22 cellular contexts compared by ENCODE assay signal in genomic region chr7:97846945-97847344, GRCh38. TPM values are rescaled to one million over a fixed set of nuclear protein-coding genes. Genes with fewer than 3 reads are reported as not detected.
DNase-seq lines count a peak whose midpoint lies in the region; ATAC-seq, FAIRE-seq and TF ChIP-seq lines count a peak whose summit lies in the region.
"Had no signal": no experiment of that assay in that cellular context is flagged by ENCODE, and none has a peak within 500 bp of the region (broad histone marks: within the 10 kb centered on the region; RNA-seq: fewer than 3 reads in every experiment).

No MANE protein-coding gene starts in this region.

- H3F3A ChIP-seq in SK-N-SH (replicated peaks; ENCODE audit: insufficient read depth) (no peaks in the 10 kb centered on the region), GM23248 (ENCODE audit: insufficient read depth) (peaks cover 1% of the 10 kb centered on the region)

- H2BK15ac ChIP-seq in IMR-90 (ENCODE audit: low read depth, low read length) = no peak overlapping the region

- BruUV-seq in IMR-90 (replicated peaks; lab: Mats Ljungman, UMichigan) = no TSS peak
- BruUV-seq in K562 (replicated peaks; lab: Mats Ljungman, UMichigan) = no TSS peak
- BruUV-seq in Calu3 (replicated peaks; lab: Mats Ljungman, UMichigan) = no TSS peak

- DNase-seq in SK-N-SH (no peak), GM23248 (peak; percentile 8), IMR-90 (no peak), K562 (ENCODE audit: extremely low read depth in 1 of 4, low spot score in 3 of 4) (no peak), Calu3 (no peak), D721Med (ENCODE audit: insufficient read length, low spot score) (no peak)
- DNase-seq in activated naive CD8-positive, alpha-beta T cell treated with anti-CD3 and anti-CD28 coated beads, Interleukin-2, amount 50 U/mL, for 24 hours = no peak
- DNase-seq: AML-193; Caco-2; CD4-positive, alpha-beta T cell; CD8-positive, alpha-beta T cell; DMS79 treated with DMSO at 0.1 percent for 48 hours; GF-D8 had no signal

- no peak overlapping the region for H2AK9ac ChIP-seq in IMR-90 (replicated peaks; ENCODE audit: low read depth, low read length, poor library complexity)

- H3K14ac ChIP-seq in IMR-90 (replicated peaks; ENCODE audit: low read depth, low read length) = no peak overlapping the region

- no peak overlapping the region for H3K18ac ChIP-seq in IMR-90 (ENCODE audit: low read depth, low read length)

- in situ Hi-C loops in GM23248 (cut with MboI) (loop anchor here (25.0 kb wide), 2 partner anchors 710 to 1935 kb away; no protein-coding TSS in a partner anchor), IMR-90 (cut with MboI; ENCODE audit: low sequenced_read_pairs) (loop anchor here (25.0 kb wide), 1 partner anchor 1935 kb away; no protein-coding TSS in a partner anchor), K562 (cut with MboI) (loop anchor here (10.0 kb wide), 1 partner anchor 1932 kb away; no protein-coding TSS in a partner anchor)

- H2AK5ac ChIP-seq in IMR-90 (ENCODE audit: low read depth, low read length) = no peak overlapping the region

- H3K4me1 ChIP-seq in SK-N-SH (ENCODE audit: control insufficient read depth in 1 of 2, insufficient read depth in 2 of 2, low read depth in 1 of 2, low read length in 1 of 2) (no peaks in the 10 kb centered on the region), GM23248 (ENCODE audit: insufficient read depth) (peaks cover 3% of the 10 kb centered on the region), IMR-90 (ENCODE audit: control insufficient read depth, insufficient read depth, low read length) (no peaks in the 10 kb centered on the region), K562 (replicated peaks in 1 of 2; ENCODE audit: control insufficient read depth in 2 of 2, insufficient read depth in 2 of 2, low read length in 2 of 2) (no peaks in the 10 kb centered on the region; a peak in 1 of 5 replicates)
- H3K4me1 ChIP-seq: A549, Caco-2 had no signal

- H3K4me2 ChIP-seq in SK-N-SH = no peak overlapping the region
- H3K4me2 ChIP-seq in GM23248 (ENCODE audit: unreplicated experiment) = no peak overlapping the region
- H3K4me2 ChIP-seq in IMR-90 (ENCODE audit: low read depth, low read length) = no peak overlapping the region
- no peak overlapping the region for H3K4me2 ChIP-seq in K562 (ENCODE audit: insufficient read depth, low read length)
- H3K4me2 ChIP-seq: A549 had no signal

- no peaks in the 10 kb centered on the region for H3K9me3 ChIP-seq in SK-N-SH
- no peaks in the 10 kb centered on the region for H3K9me3 ChIP-seq in GM23248 (ENCODE audit: low read depth)
- H3K9me3 ChIP-seq in IMR-90 (ENCODE audit: control insufficient read depth, insufficient read depth, low read length) = no peaks in the 10 kb centered on the region
- no peaks in the 10 kb centered on the region; the same call in 1 of the 2 replicates for H3K9me3 ChIP-seq in K562 (replicated peaks; ENCODE audit: control insufficient read depth, insufficient read depth, low read depth, low read length)
- H3K9me3 ChIP-seq: Caco-2 had no signal

- no peak for TF ChIP-seq POLR2A in IMR-90 (IDR thresholded peaks at IDR 0.05; ENCODE audit: low read depth, low read length)
- TF ChIP-seq POLR2A in K562 (conservative IDR thresholded peaks at IDR 0.05) = no peak

- H3K4me1 Mint-ChIP-seq in Calu3 (ENCODE audit: low read depth, unreplicated experiment) = no peaks in the 10 kb centered on the region
- no peaks in the 10 kb centered on the region for H3K4me1 Mint-ChIP-seq in activated naive CD8-positive, alpha-beta T cell treated with anti-CD3 and anti-CD28 coated beads, Interleukin-2, amount 50 U/mL, for 24 hours
- H3K4me1 Mint-ChIP-seq: B cell had no signal

- TF ChIP-seq CTCF in SK-N-SH (IDR thresholded peaks at IDR 0.05) = no peak
- TF ChIP-seq CTCF in IMR-90 (conservative IDR thresholded peaks at IDR 0.05; ENCODE audit: low read depth, low read length) = no peak
- no peak for TF ChIP-seq CTCF in K562 (IDR thresholded peaks at IDR 0.05 in 2 of 3, conservative IDR thresholded peaks at IDR 0.05 in 1 of 3; ENCODE audit: insufficient read depth in 2 of 3, low read depth in 1 of 3, low read length in 3 of 3)
- TF ChIP-seq CTCF in Calu3 (IDR thresholded peaks at IDR 0.05; ENCODE audit: unreplicated experiment) = no peak
- TF ChIP-seq CTCF in D721Med (IDR thresholded peaks at IDR 0.05; ENCODE audit: insufficient read depth, missing control alignments) = no peak

- intact Hi-C loops in IMR-90 (cut with micrococcal nuclease) (loop anchor here (10.0 kb wide), 1 partner anchor 168 kb away; no protein-coding TSS in a partner anchor), K562 (cut with micrococcal nuclease) (loop anchor here (5.0 to 10.0 kb wide), 2 partner anchors 1432 to 1930 kb away; no protein-coding TSS in a partner anchor), Calu3 (cut with micrococcal nuclease; ENCODE audit: unreplicated experiment) (loop anchor here (5.0 kb wide), 1 partner anchor 165 kb away; no protein-coding TSS in a partner anchor)

- H3K36me3 ChIP-seq in SK-N-SH (replicated peaks in 1 of 2; ENCODE audit: control insufficient read depth in 1 of 2, insufficient read depth in 2 of 2, low read length in 1 of 2) = peaks cover 5 to 6% of the 10 kb centered on the region in 2 experiments
- peaks cover 7% of the 10 kb centered on the region for H3K36me3 ChIP-seq in GM23248 (ENCODE audit: low read depth)
- peaks cover 2% of the 10 kb centered on the region; the same call in 1 of the 2 replicates for H3K36me3 ChIP-seq in IMR-90 (ENCODE audit: control insufficient read depth, insufficient read depth, low read length)
- H3K36me3 ChIP-seq in K562 (ENCODE audit: control insufficient read depth, insufficient read depth, low read length) = peaks cover 4% of the 10 kb centered on the region; the same call in 2 of the 3 replicates

- no peak for TF ChIP-seq EP300 in SK-N-SH (IDR thresholded peaks at IDR 0.05; ENCODE audit: borderline replicate concordance in 1 of 2, low read depth in 1 of 2, low read length in 1 of 2)
- no peak for TF ChIP-seq EP300 in K562 (IDR thresholded peaks at IDR 0.05; ENCODE audit: low read length)

- H3K27ac ChIP-seq in SK-N-SH (ENCODE audit: low read depth in 2 of 2, low read length in 1 of 2) (no peak overlapping the region), GM23248 (no peak overlapping the region), IMR-90 (ENCODE audit: insufficient read depth, low read length) (no peak overlapping the region), K562 (ENCODE audit: extremely low read depth, low read depth, low read length) (no peak overlapping the region)
- H3K27ac ChIP-seq: 22Rv1; A549; BLaER1 treated with 17β-estradiol and CSF1 and Interleukin-3, amounts not matched to agents 10 nM and 100 nM; C4-2B had no signal

- dilution Hi-C loops in IMR-90 (cut with HindIII; ENCODE audit: low sequenced_read_pairs, unreplicated experiment) = no loop called here

- no peak overlapping the region for H3K4me3 ChIP-seq in SK-N-SH (ENCODE audit: low read depth in 2 of 2, low read length in 1 of 2)
- H3K4me3 ChIP-seq in GM23248 = no peak overlapping the region
- no peak overlapping the region for H3K4me3 ChIP-seq in IMR-90 (ENCODE audit: insufficient read depth, low read depth, low read length)
- H3K4me3 ChIP-seq in K562 = no peak overlapping the region
- H3K4me3 ChIP-seq: A549; BLaER1 treated with 17β-estradiol and CSF1 and Interleukin-3, amounts not matched to agents 10 nM and 100 nM had no signal

- H2BK20ac ChIP-seq in IMR-90 (ENCODE audit: low read depth, low read length) = no peak overlapping the region

- H4K5ac ChIP-seq in IMR-90 (ENCODE audit: low read depth, low read length) = no peak overlapping the region

- FAIRE-seq in K562 (lab: Jason Lieb, UNC) (no peak), D721Med (lab: Jason Lieb, UNC) (no peak)
- FAIRE-seq: A549, G401.6, GM12891, GM19239 had no signal

- no peak overlapping the region for H4K8ac ChIP-seq in IMR-90 (ENCODE audit: low read depth in 2 of 2, low read length in 2 of 2)

- CTCF ChIA-PET in SK-N-SH (lab: Yijun Ruan, JAX) = interaction anchor here (0.9 to 3.2 kb wide), 7 partner anchors 10 to 773 kb away, joined by 3 to 31 read pairs (median 4); partner anchors contain the start of gene SDHAF3
- CTCF ChIA-PET in IMR-90 (lab: Yijun Ruan, JAX) = no interaction called here
- CTCF ChIA-PET in K562 (lab: Yijun Ruan, JAX; ENCODE audit: low intra/inter-chr PET ratio) = interaction anchor here (1.6 kb wide), 1 partner anchor 1930 kb away, joined by 6 read pairs; no protein-coding TSS in a partner anchor
- CTCF ChIA-PET in Calu3 (lab: Charles Lee) = no interaction called here

- no peaks in the 10 kb centered on the region for H3K9me3 Mint-ChIP-seq in Calu3 (ENCODE audit: low read depth, unreplicated experiment)
- H3K9me3 Mint-ChIP-seq in activated naive CD8-positive, alpha-beta T cell treated with anti-CD3 and anti-CD28 coated beads, Interleukin-2, amount 50 U/mL, for 24 hours = no peaks in the 10 kb centered on the region
- H3K9me3 Mint-ChIP-seq: CD4-positive, alpha-beta T cell; CD8-positive, alpha-beta T cell had no signal

- H2BK5ac ChIP-seq in IMR-90 (ENCODE audit: low read depth, low read length, poor library complexity, severe bottlenecking) = no peak overlapping the region

- ATAC-seq in SK-N-SH treated with all-trans-retinoic acid at 6 μM for 48 hours (no peak), IMR-90 (ENCODE audit: low read depth) (no peak), K562 (no peak)
- ATAC-seq in activated naive CD8-positive, alpha-beta T cell treated with anti-CD3 and anti-CD28 coated beads, Interleukin-2, amount 50 U/mL, for 24 hours = no peak
- ATAC-seq: CD8-positive, alpha-beta T cell had no signal

- H3K79me2 ChIP-seq in SK-N-SH (ENCODE audit: insufficient read depth) = no peaks in the 10 kb centered on the region
- no peaks in the 10 kb centered on the region for H3K79me2 ChIP-seq in GM23248 (ENCODE audit: insufficient read depth)
- no peaks in the 10 kb centered on the region for H3K79me2 ChIP-seq in K562 (ENCODE audit: control insufficient read depth, insufficient read depth, low read length)

- H3K79me1 ChIP-seq in IMR-90 (ENCODE audit: low read depth in 1 of 2, low read length in 2 of 2) = no peaks in the 10 kb centered on the region

- H3K9me1 ChIP-seq in IMR-90 (ENCODE audit: insufficient read depth, low read length) (no peaks in the 10 kb centered on the region), K562 (ENCODE audit: control insufficient read depth, insufficient read depth, low read length) (no peaks in the 10 kb centered on the region)

- no peak overlapping the region for H3K23ac ChIP-seq in IMR-90 (ENCODE audit: low read depth, low read length)

- no peaks in the 10 kb centered on the region for H3K36me3 Mint-ChIP-seq in Calu3 (ENCODE audit: insufficient read depth, unreplicated experiment)
- peaks cover 14% of the 10 kb centered on the region for H3K36me3 Mint-ChIP-seq in activated naive CD8-positive, alpha-beta T cell treated with anti-CD3 and anti-CD28 coated beads, Interleukin-2, amount 50 U/mL, for 24 hours (ENCODE audit: low read depth)

- 11% methylated on average over 4 of the region's 4 CpGs for WGBS in SK-N-SH (ENCODE audit: low lambda C conversion rate)
- WGBS in GM23248 (ENCODE audit: low coverage in 1 of 2, low lambda C conversion rate in 2 of 2, missing lambda C conversion rate in 2 of 2), 2 experiments = 35 to 37% methylated on average over 4 of the region's 4 CpGs
- WGBS in IMR-90 (ENCODE audit: extremely low coverage in 2 of 2, insufficient read length in 1 of 2), 2 experiments = no CpG with 5 or more reads among the region's 4 CpGs
- WGBS in K562 (ENCODE audit: insufficient coverage, low coverage, missing lambda C conversion rate) = 1% methylated on average over 4 of the region's 4 CpGs

- no peak overlapping the region for H2BK120ac ChIP-seq in IMR-90 (ENCODE audit: low read depth, low read length)

- H3K56ac ChIP-seq in IMR-90 (ENCODE audit: extremely low read depth, insufficient read depth, low read length) = no peak overlapping the region

- H2AFZ ChIP-seq in SK-N-SH (ENCODE audit: low read depth) (no peak overlapping the region), GM23248 (no peak overlapping the region), IMR-90 (replicated peaks; ENCODE audit: low read length, poor library complexity) (no peak overlapping the region), K562 (ENCODE audit: low read depth, low read length) (no peak overlapping the region)

- H4K91ac ChIP-seq in IMR-90 (ENCODE audit: insufficient read depth, low read depth, low read length) = no peak overlapping the region

- TF ChIP-seq RAD21 in SK-N-SH (IDR thresholded peaks at IDR 0.05; ENCODE audit: low read length) = no peak
- TF ChIP-seq RAD21 in IMR-90 (IDR thresholded peaks at IDR 0.05; ENCODE audit: low read length) = no peak
- no peak for TF ChIP-seq RAD21 in K562 (CRISPR knock-in tag; conservative IDR thresholded peaks at IDR 0.05 in 1 of 2, IDR thresholded peaks at IDR 0.05 in 1 of 2)

- no peaks in the 10 kb centered on the region for H3K27me3 Mint-ChIP-seq in Calu3 (ENCODE audit: unreplicated experiment)
- peaks cover 2% of the 10 kb centered on the region for H3K27me3 Mint-ChIP-seq in activated naive CD8-positive, alpha-beta T cell treated with anti-CD3 and anti-CD28 coated beads, Interleukin-2, amount 50 U/mL, for 24 hours
- H3K27me3 Mint-ChIP-seq: B cell; CD4-positive, alpha-beta T cell had no signal

- peaks cover under 1% of the 10 kb centered on the region; the same call in 1 of the 2 replicates for H3K27me3 ChIP-seq in SK-N-SH (ENCODE audit: insufficient read depth)
- H3K27me3 ChIP-seq in GM23248 (replicated peaks; ENCODE audit: insufficient read depth) = no peaks in the 10 kb centered on the region
- H3K27me3 ChIP-seq in IMR-90 (ENCODE audit: control insufficient read depth, insufficient read depth, low read length) = 0 out of 2 replicates have a peak, but pooled peaks cover 2% of the 10 kb centered on the region
- no peaks in the 10 kb centered on the region for H3K27me3 ChIP-seq in K562 (ENCODE audit: control insufficient read depth in 2 of 2, insufficient read depth in 2 of 2, low read length in 2 of 2)
- H3K27me3 ChIP-seq: BLaER1 treated with 17β-estradiol and CSF1 and Interleukin-3, amounts not matched to agents 10 nM and 100 nM had no signal

- H4K20me1 ChIP-seq in SK-N-SH (ENCODE audit: insufficient read depth) (no peaks in the 10 kb centered on the region), GM23248 (ENCODE audit: insufficient read depth) (no peaks in the 10 kb centered on the region), IMR-90 (ENCODE audit: insufficient read depth, low read length) (no peaks in the 10 kb centered on the region), K562 (replicated peaks; ENCODE audit: control insufficient read depth, insufficient read depth, low read length) (no peaks in the 10 kb centered on the region)
- H4K20me1 ChIP-seq: BLaER1 treated with 17β-estradiol and CSF1 and Interleukin-3, amounts not matched to agents 10 nM and 100 nM had no signal

- H3K4ac ChIP-seq in IMR-90 (ENCODE audit: low read depth, low read length) = no peak overlapping the region

- POLR2A ChIA-PET in SK-N-SH (lab: Yijun Ruan, JAX) (no interaction called here), IMR-90 (lab: Charles Lee; ENCODE audit: unreplicated experiment) (no interaction called here), K562 (lab: Yijun Ruan, JAX) (interaction anchor here (0.7 to 1.2 kb wide), 3 partner anchors 25 to 166 kb away, joined by 3 read pairs; partner anchors contain the start of gene ASNS)

- H3K4me3 Mint-ChIP-seq in Calu3 (ENCODE audit: low read depth, unreplicated experiment) = no peak overlapping the region
- H3K4me3 Mint-ChIP-seq in activated naive CD8-positive, alpha-beta T cell treated with anti-CD3 and anti-CD28 coated beads, Interleukin-2, amount 50 U/mL, for 24 hours = no peak overlapping the region
- H3K4me3 Mint-ChIP-seq: B cell; CD4-positive, alpha-beta T cell; CD8-positive, alpha-beta T cell had no signal

- H3K27ac Mint-ChIP-seq in Calu3 (ENCODE audit: unreplicated experiment) = no peak overlapping the region
- H3K27ac Mint-ChIP-seq in activated naive CD8-positive, alpha-beta T cell treated with anti-CD3 and anti-CD28 coated beads, Interleukin-2, amount 50 U/mL, for 24 hours = no peak overlapping the region
- H3K27ac Mint-ChIP-seq: B cell; CD4-positive, alpha-beta T cell; CD8-positive, alpha-beta T cell had no signal

- H3K9me2 ChIP-seq in SK-N-SH = no peaks in the 10 kb centered on the region
- H3K9me2 ChIP-seq in GM23248 (ENCODE audit: insufficient read depth) = no peaks in the 10 kb centered on the region

- H3K9ac ChIP-seq in SK-N-SH (no peak overlapping the region), GM23248 (no peak overlapping the region), IMR-90 (ENCODE audit: low read depth, low read length) (no peak overlapping the region), K562 (ENCODE audit: insufficient read depth in 1 of 2, low read depth in 2 of 2, low read length in 2 of 2) (no peak overlapping the region)
- H3K9ac ChIP-seq: BLaER1 treated with 17β-estradiol and CSF1 and Interleukin-3, amounts not matched to agents 10 nM and 100 nM had no signal

RNA-seq across cellular contexts. Expression of gene ASNS, which starts 25.3 kb away (rescaled TPM):
- 11.8 and 13.9 TPM in 2 replicates for polyA plus RNA-seq in SK-N-SH (2012; rRNA removed)
- 12.2 and 16.2 TPM in 2 replicates for polyA plus RNA-seq in SK-N-SH (2012; cell fraction: cytosol; rRNA removed)
- 40.5 and 42.7 TPM in 2 replicates for polyA plus RNA-seq in SK-N-SH (2012; cell fraction: nucleus; rRNA removed)
- total RNA-seq in GM23248 (2014; rRNA removed; shearing (Covaris generic)) = 103 and 107 TPM in 2 replicates
- 163 and 174 TPM in 2 replicates for polyA plus RNA-seq in GM23248 (2016; fragmentation: Nextera tagmentation; extraction: Ambion mirVana)
- total RNA-seq in IMR-90 (2012; rRNA removed) = 39.2 and 39.4 TPM in 2 replicates
- 25.4 and 36.6 TPM in 2 replicates for polyA plus RNA-seq in IMR-90 (2012; rRNA removed)
- polyA plus RNA-seq in IMR-90 (2012; cell fraction: cytosol; rRNA removed) = 8.7 and 11.3 TPM in 2 replicates
- polyA plus RNA-seq in IMR-90 (2012; cell fraction: nucleus; rRNA removed; ENCODE audit: low replicate concordance) = 23.3 and 59.7 TPM in 2 replicates
- 152 and 366 TPM in 2 replicates for total RNA-seq in K562 (2011; cell fraction: chromatin; rRNA removed; ENCODE audit: low replicate concordance)
- total RNA-seq in K562 (2011; cell fraction: nucleolus; rRNA removed) = 72.2 and 86.7 TPM in 2 replicates
- 180 and 190 TPM in 2 replicates for total RNA-seq in K562 (2011; cell fraction: nucleoplasm; rRNA removed)
- total RNA-seq in K562 (2014; rRNA removed) = 110 and 116 TPM in 2 replicates
- 195 and 236 TPM in 2 replicates for total RNA-seq in K562 (2014; rRNA removed; fragmentation: Illumina TruSeq; extraction: Trizol)
- total RNA-seq in K562 (2015; rRNA removed; fragmentation: Illumina TruSeq; extraction: Trizol) = 36.0 and 42.1 TPM in 2 replicates
- 208 and 215 TPM in 2 replicates for total RNA-seq in K562 (2021)
- polyA plus RNA-seq in K562 (2011; rRNA removed) = 127 and 129 TPM in 2 replicates
- polyA plus RNA-seq in K562 (2011; cell fraction: cytosol; rRNA removed) = 50.5 and 79.9 TPM in 2 replicates
- polyA plus RNA-seq in K562 (2011; cell fraction: nucleus; rRNA removed) = 142 and 195 TPM in 2 replicates
- 92.6 and 745 TPM in 2 replicates for polyA plus RNA-seq in K562 (2012)
- 345 and 354 TPM in 2 replicates for polyA plus RNA-seq in K562 (2014; fragmentation: Illumina TruSeq; extraction: Trizol)
- polyA plus RNA-seq in K562 (2014; fragmentation: Nextera tagmentation; extraction: Ambion mirVana) = 100 to 1,000 TPM; 232 to 268 TPM
- 261 and 331 TPM in 2 replicates for polyA plus RNA-seq in K562 (2014; rRNA removed)
- 134 and 171 TPM in 2 replicates for polyA minus RNA-seq in K562 (2011; rRNA and poly(A)+ RNA removed)
- polyA minus RNA-seq in K562 (2011; cell fraction: cytosol; rRNA and poly(A)+ RNA removed) = 42.9 and 53.7 TPM in 2 replicates
- polyA minus RNA-seq in K562 (2011; cell fraction: nucleus; rRNA and poly(A)+ RNA removed) = 36.8 and 107 TPM in 2 replicates
- 52.9 and 64.0 TPM in 2 replicates for total RNA-seq in Calu3 (2022)

Comparison
In these comparisons a context has a peak if more than half of its experiments do, and no peak if none do; other contexts are left out.
1. CTCF ChIA-PET loops: an anchor here in SK-N-SH (0.9 to 3.2 kb wide) and K562 (1.6 kb wide); none called in IMR-90 and Calu3.
2. Of the 27 proteins assayed by ChIP-seq in both K562 and SK-N-SH: peak only in K562: USF2; only in SK-N-SH: USF1; in both: none; in neither: 25.